In the genomic region with DNA sequence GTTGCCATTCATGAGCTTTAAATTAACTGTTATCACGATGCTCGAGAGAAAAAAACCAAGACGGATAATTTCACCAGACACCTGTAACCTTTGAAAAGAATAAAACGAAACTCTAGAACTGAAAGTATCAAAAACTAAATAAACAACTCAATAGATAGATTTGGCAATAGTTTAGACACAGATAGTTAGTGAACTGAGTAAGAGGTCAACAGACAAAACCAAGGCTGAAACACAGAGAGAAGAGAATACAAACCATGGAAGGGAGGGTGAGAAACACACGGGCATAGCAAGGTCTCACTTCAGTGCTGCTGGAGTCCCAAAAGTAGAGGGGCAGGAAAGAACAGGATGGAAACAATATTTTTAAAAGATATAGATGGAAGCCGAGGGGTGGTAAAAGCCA, we compare ENCODE assay signal across 17 cellular contexts. TPM values are rescaled to one million over a fixed set of nuclear protein-coding genes. Genes with fewer than 3 reads are reported as not detected.
DNase-seq lines count a peak whose midpoint lies in the region; ATAC-seq, FAIRE-seq and TF ChIP-seq lines count a peak whose summit lies in the region.
"Had no signal": no experiment of that assay in that cellular context is flagged by ENCODE, and none has a peak within 500 bp of the region (broad histone marks: within the 10 kb centered on the region; RNA-seq: fewer than 3 reads in every experiment).

No MANE protein-coding gene starts in this region.

- H3K27ac ChIP-seq in A549 (peak overlapping the region; percentile 74 to 88), OCI-LY3 (ENCODE audit: low read length) (no peak overlapping the region), endothelial cell of umbilical vein (ENCODE audit: insufficient read depth, low read depth, low read length) (no peak overlapping the region)
- H3K27ac ChIP-seq: C4-2B had no signal

- no peak overlapping the region for H3K4me3 ChIP-seq in A549
- H3K4me3 ChIP-seq in OCI-LY3 (ENCODE audit: low read length) = no peak overlapping the region
- H3K4me3 ChIP-seq in endothelial cell of umbilical vein (replicated peaks in 1 of 3; ENCODE audit: insufficient read depth in 1 of 3, low read depth in 1 of 3, low read length in 3 of 3) = no peak overlapping the region

- peaks cover 1% of the 10 kb centered on the region for H3K27me3 Mint-ChIP-seq in HFFc6 (ENCODE audit: insufficient read depth)
- peaks cover 2% of the 10 kb centered on the region for H3K27me3 Mint-ChIP-seq in endothelial cell (ENCODE audit: unreplicated experiment)

- H3K27me3 ChIP-seq in OCI-LY3 (ENCODE audit: low read depth, low read length) = peaks cover 22% of the 10 kb centered on the region
- H3K27me3 ChIP-seq in endothelial cell of umbilical vein (ENCODE audit: control insufficient read depth in 2 of 2, insufficient read depth in 2 of 2, low read length in 2 of 2) = no peaks in the 10 kb centered on the region

- peaks cover 25% of the 10 kb centered on the region for H3K4me1 ChIP-seq in A549
- no peaks in the 10 kb centered on the region for H3K4me1 ChIP-seq in OCI-LY3 (ENCODE audit: low read length)
- H3K4me1 ChIP-seq in endothelial cell of umbilical vein (ENCODE audit: control insufficient read depth, extremely low read depth, insufficient read depth, low read length) = peaks cover 6% of the 10 kb centered on the region
- H3K4me1 ChIP-seq: BE2C had no signal

- H3K9me3 ChIP-seq in A549 (peaks cover 3% of the 10 kb centered on the region; the same call in 1 of the 3 replicates), OCI-LY3 (ENCODE audit: insufficient read depth, low read length) (no peaks in the 10 kb centered on the region), endothelial cell of umbilical vein (replicated peaks; ENCODE audit: control insufficient read depth, insufficient read depth, low read length) (no peaks in the 10 kb centered on the region)
- H3K9me3 ChIP-seq: BE2C had no signal

- dilution Hi-C loops in endothelial cell of umbilical vein (cut with MboI; ENCODE audit: extremely low pct_ligation_motif_present, low sequenced_read_pairs) = no loop called here

- BruUV-seq in endothelial cell of umbilical vein (replicated peaks; lab: Mats Ljungman, UMichigan) = no TSS peak

- H4K20me1 ChIP-seq in OCI-LY3 (ENCODE audit: insufficient read depth, low read length) = no peaks in the 10 kb centered on the region
- H4K20me1 ChIP-seq in endothelial cell of umbilical vein (replicated peaks; ENCODE audit: control insufficient read depth, extremely low read depth, insufficient read depth, low read length) = no peaks in the 10 kb centered on the region

- H3K9me3 Mint-ChIP-seq in HFFc6 (no peaks in the 10 kb centered on the region), endothelial cell (ENCODE audit: unreplicated experiment) (no peaks in the 10 kb centered on the region)

- no peak for TF ChIP-seq RAD21 in A549 (conservative IDR thresholded peaks at IDR 0.05 in 1 of 2, IDR thresholded peaks at IDR 0.05 in 1 of 2)

- H3K27ac Mint-ChIP-seq in HFFc6 (peak overlapping the region; percentile 67), endothelial cell (ENCODE audit: unreplicated experiment) (no peak overlapping the region)

- H3K4me3 Mint-ChIP-seq in HFFc6 = no peak overlapping the region
- H3K4me3 Mint-ChIP-seq in endothelial cell (ENCODE audit: unreplicated experiment) = no peak overlapping the region
- H3K4me3 Mint-ChIP-seq: CD4-positive, alpha-beta memory T cell had no signal

- POLR2A ChIA-PET in A549 (lab: Yijun Ruan, JAX) = interaction anchor here (0.6 to 1.4 kb wide), 3 partner anchors 19 to 107 kb away, joined by 3 to 4 read pairs (median 4); no protein-coding TSS in a partner anchor
- POLR2A ChIA-PET in endothelial cell of umbilical vein (lab: Charles Lee) = no interaction called here

- TF ChIP-seq POLR2A in A549 (IDR thresholded peaks at IDR 0.05; ENCODE audit: low read length) (no peak), endothelial cell of umbilical vein (IDR thresholded peaks at IDR 0.05; ENCODE audit: low read depth, low read length) (no peak)

- no peak for TF ChIP-seq EP300 in A549 (IDR thresholded peaks at IDR 0.05)

- H3K4me2 ChIP-seq in A549 (peak overlapping the region; percentile 69), OCI-LY3 (ENCODE audit: low read length) (peak overlapping the region; percentile 5; the same call in 1 of the 2 replicates), endothelial cell of umbilical vein (ENCODE audit: insufficient read depth, low read length) (no peak overlapping the region)

- H3K9ac ChIP-seq in OCI-LY3 (ENCODE audit: low read length) = no peak overlapping the region
- H3K9ac ChIP-seq in endothelial cell of umbilical vein (replicated peaks; ENCODE audit: extremely low read depth, insufficient read depth, low read length) = no peak overlapping the region

- no peak for FAIRE-seq in A549 (lab: Jason Lieb, UNC)
- FAIRE-seq in endothelial cell of umbilical vein (lab: Jason Lieb, UNC) = peak; percentile 26
- FAIRE-seq: A204.1, G401.6 had no signal

- CTCF ChIA-PET in A549 (lab: Yijun Ruan, JAX) (interaction anchor here (0.8 to 2.2 kb wide), 10 partner anchors 10 to 332 kb away, joined by 3 to 6 read pairs (median 4); a partner anchor contains a TSS), endothelial cell of umbilical vein (lab: Charles Lee) (interaction anchor here (0.8 to 0.9 kb wide), 3 partner anchors 17 to 50 kb away, joined by 3 to 4 read pairs (median 3); no protein-coding TSS in a partner anchor)

- DNase-seq in A549 (ENCODE audit: low read depth in 1 of 2, low spot score in 1 of 2) (no peak), HFFc6 (no peak), endothelial cell of umbilical vein (ENCODE audit: low read depth, low spot score) (no peak), endothelial cell (ENCODE audit: low spot score) (no peak), LoVo (ENCODE audit: low spot score) (no peak), left colon (no peak)
- DNase-seq: CD4-positive, alpha-beta memory T cell; DMS79 treated with DMSO at 0.1 percent for 48 hours had no signal

- no peaks in the 10 kb centered on the region for H3K9me1 ChIP-seq in endothelial cell of umbilical vein (replicated peaks; ENCODE audit: control insufficient read depth, extremely low read depth, insufficient read depth, low read length)

- intact Hi-C loops in endothelial cell of umbilical vein (cut with micrococcal nuclease) (loop anchor here (10.0 kb wide), 1 partner anchor 1649 kb away; no protein-coding TSS in a partner anchor), left colon (cut with DNase I, micrococcal nuclease) (no loop called here)

- H2AFZ ChIP-seq in OCI-LY3 (ENCODE audit: low read depth, low read length) = no peak overlapping the region
- no peak overlapping the region for H2AFZ ChIP-seq in endothelial cell of umbilical vein (ENCODE audit: low read depth, low read length)

- H3K36me3 Mint-ChIP-seq in HFFc6 (ENCODE audit: low read depth) (no peaks in the 10 kb centered on the region; the same call in 1 of the 2 replicates), endothelial cell (ENCODE audit: low read depth, unreplicated experiment) (peaks cover 5% of the 10 kb centered on the region)
- H3K36me3 Mint-ChIP-seq: CD4-positive, alpha-beta memory T cell had no signal

- ATAC-seq in A549 (no peak), HG03354 (IDR thresholded peaks at IDR 0.05; ENCODE audit: poor library complexity, severe bottlenecking, unreplicated experiment) (no peak), left colon (no peak)

- TF ChIP-seq CTCF in A549 (IDR thresholded peaks at IDR 0.05) (no peak), HFFc6 (IDR thresholded peaks at IDR 0.05) (no peak), OCI-LY3 (IDR thresholded peaks at IDR 0.05; ENCODE audit: low read depth, low read length) (no peak), endothelial cell of umbilical vein (IDR thresholded peaks at IDR 0.05; ENCODE audit: extremely low read depth in 1 of 2, insufficient read depth in 1 of 2, low read depth in 1 of 2, low read length in 2 of 2) (no peak), endothelial cell (IDR thresholded peaks at IDR 0.05; ENCODE audit: unreplicated experiment) (no peak)

- H3K4me1 Mint-ChIP-seq in HFFc6 (ENCODE audit: low read depth) (peaks cover 42% of the 10 kb centered on the region), endothelial cell (ENCODE audit: unreplicated experiment) (peaks cover 4% of the 10 kb centered on the region)

- H3K36me3 ChIP-seq in OCI-LY3 (replicated peaks; ENCODE audit: low read depth, low read length) = no peaks in the 10 kb centered on the region
- H3K36me3 ChIP-seq in endothelial cell of umbilical vein (ENCODE audit: control insufficient read depth in 2 of 2, extremely low read depth in 1 of 2, insufficient read depth in 2 of 2, low read length in 2 of 2) = no peaks in the 10 kb centered on the region
- H3K36me3 ChIP-seq: BE2C had no signal

- no peaks in the 10 kb centered on the region for H3K79me2 ChIP-seq in OCI-LY3 (ENCODE audit: low read length)
- no peaks in the 10 kb centered on the region for H3K79me2 ChIP-seq in endothelial cell of umbilical vein (ENCODE audit: control insufficient read depth, insufficient read depth, low read length)

- 56% methylated on average over 6 of the region's 6 CpGs for WGBS in A549 (ENCODE audit: missing lambda C conversion rate)

RNA-seq across cellular contexts. Expression of a gene that starts 3.3 kb away (rescaled TPM):
- polyA plus RNA-seq in A549 (2011; rRNA removed) (not detected in 2 replicates), A549 (2017; fragmentation: RNase III; extraction: RNeasy Plus Mini Kit Qiagen cat#74134 plus additional on column Dnase treatment) (not detected in 3 replicates), endothelial cell of umbilical vein (not detected in 2 replicates)
- not detected in 2 replicates for polyA plus RNA-seq in A549 (2012; cell fraction: cytosol; rRNA removed)
- not detected in 2 replicates for polyA plus RNA-seq in A549 (2012; cell fraction: nucleus; rRNA removed)
- polyA minus RNA-seq in A549 (2011; rRNA and poly(A)+ RNA removed) = not detected in 2 replicates
- not detected for total RNA-seq in HFFc6 (2021; fragmentation: NEBNext Ultra II Directional; extraction: Animal tissue kit (Norgen Biotek cat#: 25700))
- total RNA-seq in endothelial cell of umbilical vein (not detected in 2 replicates), endothelial cell (ENCODE audit: unreplicated experiment) (not detected), left colon (not detected)
- polyA plus RNA-seq in endothelial cell of umbilical vein (2011; cell fraction: cytosol; rRNA removed) = not detected in 2 replicates
- not detected in 2 replicates for polyA plus RNA-seq in endothelial cell of umbilical vein (2011; cell fraction: nucleus; rRNA removed)
- not detected in 2 replicates for polyA plus RNA-seq in endothelial cell of umbilical vein (2012)
- not detected in 2 replicates for polyA minus RNA-seq in endothelial cell of umbilical vein
- polyA minus RNA-seq in endothelial cell of umbilical vein (2011; cell fraction: cytosol; rRNA and poly(A)+ RNA removed) = not detected
- not detected in 2 replicates for polyA minus RNA-seq in endothelial cell of umbilical vein (2011; cell fraction: nucleus; rRNA and poly(A)+ RNA removed)
- total RNA-seq: CD4-positive, alpha-beta memory T cell; H4; HT1080 had no signal
- polyA plus RNA-seq: AG04450; CD4-positive, alpha-beta memory T cell had no signal

RNA-seq across cellular contexts. Expression of a gene that starts 13.1 kb away (rescaled TPM):
- polyA plus RNA-seq in A549 (2011; rRNA removed) (not detected in 2 replicates), A549 (2017; fragmentation: RNase III; extraction: RNeasy Plus Mini Kit Qiagen cat#74134 plus additional on column Dnase treatment) (not detected in 3 replicates), endothelial cell of umbilical vein (not detected in 2 replicates)
- not detected in 2 replicates for polyA plus RNA-seq in A549 (2012; cell fraction: cytosol; rRNA removed)
- polyA plus RNA-seq in A549 (2012; cell fraction: nucleus; rRNA removed) = not detected in 2 replicates
- not detected in 2 replicates for polyA minus RNA-seq in A549 (2011; rRNA and poly(A)+ RNA removed)
- not detected for total RNA-seq in HFFc6 (2021; fragmentation: NEBNext Ultra II Directional; extraction: Animal tissue kit (Norgen Biotek cat#: 25700))
- total RNA-seq in endothelial cell of umbilical vein (not detected in 2 replicates), endothelial cell (ENCODE audit: unreplicated experiment) (not detected), left colon (not detected)
- polyA plus RNA-seq in endothelial cell of umbilical vein (2011; cell fraction: cytosol; rRNA removed) = not detected in 2 replicates
- not detected in 2 replicates for polyA plus RNA-seq in endothelial cell of umbilical vein (2011; cell fraction: nucleus; rRNA removed)
- polyA plus RNA-seq in endothelial cell of umbilical vein (2012) = not detected in 2 replicates
- polyA minus RNA-seq in endothelial cell of umbilical vein = not detected in 2 replicates
- polyA minus RNA-seq in endothelial cell of umbilical vein (2011; cell fraction: cytosol; rRNA and poly(A)+ RNA removed) = not detected
- not detected in 2 replicates for polyA minus RNA-seq in endothelial cell of umbilical vein (2011; cell fraction: nucleus; rRNA and poly(A)+ RNA removed)
- total RNA-seq: CD4-positive, alpha-beta memory T cell; H4; HT1080 had no signal
- polyA plus RNA-seq: AG04450; CD4-positive, alpha-beta memory T cell had no signal

Comparison
In these comparisons a context has a peak if more than half of its experiments do, and no peak if none do; other contexts are left out.
1. H3K27ac ChIP-seq: peak in A549 (2 of 2); none in OCI-LY3 (single experiment) and endothelial cell of umbilical vein (single experiment).